ENCODE assay signal across 1 cellular context in the genomic region with DNA sequence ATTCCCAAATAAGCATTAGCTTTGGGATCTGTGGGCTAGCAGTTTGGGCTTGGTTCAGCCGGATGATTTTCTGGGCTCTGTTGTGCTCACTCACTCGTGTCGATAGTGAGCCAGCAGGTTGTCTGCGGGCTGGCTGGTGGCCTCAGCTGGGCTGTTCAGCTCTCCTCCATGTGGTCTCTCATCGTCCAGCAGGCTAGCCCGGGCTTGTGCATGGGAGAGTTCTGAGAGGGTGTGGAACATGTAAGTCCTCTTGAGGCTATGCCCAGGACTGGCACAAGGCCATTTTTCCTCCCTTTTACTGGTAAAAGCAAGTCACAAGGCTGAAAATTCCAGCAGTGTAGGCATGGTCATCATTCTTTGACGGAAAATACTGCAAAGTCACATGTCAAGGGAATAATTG.
TF ChIP-seq lines count a peak whose summit lies in the region.

No MANE protein-coding gene starts in this region.

TF ChIP-seq in GM23338, 12 proteins besides CTCF, POLR2A, EP300 and RAD21 (continued from another document):
- TF ChIP-seq, protein P1, sequence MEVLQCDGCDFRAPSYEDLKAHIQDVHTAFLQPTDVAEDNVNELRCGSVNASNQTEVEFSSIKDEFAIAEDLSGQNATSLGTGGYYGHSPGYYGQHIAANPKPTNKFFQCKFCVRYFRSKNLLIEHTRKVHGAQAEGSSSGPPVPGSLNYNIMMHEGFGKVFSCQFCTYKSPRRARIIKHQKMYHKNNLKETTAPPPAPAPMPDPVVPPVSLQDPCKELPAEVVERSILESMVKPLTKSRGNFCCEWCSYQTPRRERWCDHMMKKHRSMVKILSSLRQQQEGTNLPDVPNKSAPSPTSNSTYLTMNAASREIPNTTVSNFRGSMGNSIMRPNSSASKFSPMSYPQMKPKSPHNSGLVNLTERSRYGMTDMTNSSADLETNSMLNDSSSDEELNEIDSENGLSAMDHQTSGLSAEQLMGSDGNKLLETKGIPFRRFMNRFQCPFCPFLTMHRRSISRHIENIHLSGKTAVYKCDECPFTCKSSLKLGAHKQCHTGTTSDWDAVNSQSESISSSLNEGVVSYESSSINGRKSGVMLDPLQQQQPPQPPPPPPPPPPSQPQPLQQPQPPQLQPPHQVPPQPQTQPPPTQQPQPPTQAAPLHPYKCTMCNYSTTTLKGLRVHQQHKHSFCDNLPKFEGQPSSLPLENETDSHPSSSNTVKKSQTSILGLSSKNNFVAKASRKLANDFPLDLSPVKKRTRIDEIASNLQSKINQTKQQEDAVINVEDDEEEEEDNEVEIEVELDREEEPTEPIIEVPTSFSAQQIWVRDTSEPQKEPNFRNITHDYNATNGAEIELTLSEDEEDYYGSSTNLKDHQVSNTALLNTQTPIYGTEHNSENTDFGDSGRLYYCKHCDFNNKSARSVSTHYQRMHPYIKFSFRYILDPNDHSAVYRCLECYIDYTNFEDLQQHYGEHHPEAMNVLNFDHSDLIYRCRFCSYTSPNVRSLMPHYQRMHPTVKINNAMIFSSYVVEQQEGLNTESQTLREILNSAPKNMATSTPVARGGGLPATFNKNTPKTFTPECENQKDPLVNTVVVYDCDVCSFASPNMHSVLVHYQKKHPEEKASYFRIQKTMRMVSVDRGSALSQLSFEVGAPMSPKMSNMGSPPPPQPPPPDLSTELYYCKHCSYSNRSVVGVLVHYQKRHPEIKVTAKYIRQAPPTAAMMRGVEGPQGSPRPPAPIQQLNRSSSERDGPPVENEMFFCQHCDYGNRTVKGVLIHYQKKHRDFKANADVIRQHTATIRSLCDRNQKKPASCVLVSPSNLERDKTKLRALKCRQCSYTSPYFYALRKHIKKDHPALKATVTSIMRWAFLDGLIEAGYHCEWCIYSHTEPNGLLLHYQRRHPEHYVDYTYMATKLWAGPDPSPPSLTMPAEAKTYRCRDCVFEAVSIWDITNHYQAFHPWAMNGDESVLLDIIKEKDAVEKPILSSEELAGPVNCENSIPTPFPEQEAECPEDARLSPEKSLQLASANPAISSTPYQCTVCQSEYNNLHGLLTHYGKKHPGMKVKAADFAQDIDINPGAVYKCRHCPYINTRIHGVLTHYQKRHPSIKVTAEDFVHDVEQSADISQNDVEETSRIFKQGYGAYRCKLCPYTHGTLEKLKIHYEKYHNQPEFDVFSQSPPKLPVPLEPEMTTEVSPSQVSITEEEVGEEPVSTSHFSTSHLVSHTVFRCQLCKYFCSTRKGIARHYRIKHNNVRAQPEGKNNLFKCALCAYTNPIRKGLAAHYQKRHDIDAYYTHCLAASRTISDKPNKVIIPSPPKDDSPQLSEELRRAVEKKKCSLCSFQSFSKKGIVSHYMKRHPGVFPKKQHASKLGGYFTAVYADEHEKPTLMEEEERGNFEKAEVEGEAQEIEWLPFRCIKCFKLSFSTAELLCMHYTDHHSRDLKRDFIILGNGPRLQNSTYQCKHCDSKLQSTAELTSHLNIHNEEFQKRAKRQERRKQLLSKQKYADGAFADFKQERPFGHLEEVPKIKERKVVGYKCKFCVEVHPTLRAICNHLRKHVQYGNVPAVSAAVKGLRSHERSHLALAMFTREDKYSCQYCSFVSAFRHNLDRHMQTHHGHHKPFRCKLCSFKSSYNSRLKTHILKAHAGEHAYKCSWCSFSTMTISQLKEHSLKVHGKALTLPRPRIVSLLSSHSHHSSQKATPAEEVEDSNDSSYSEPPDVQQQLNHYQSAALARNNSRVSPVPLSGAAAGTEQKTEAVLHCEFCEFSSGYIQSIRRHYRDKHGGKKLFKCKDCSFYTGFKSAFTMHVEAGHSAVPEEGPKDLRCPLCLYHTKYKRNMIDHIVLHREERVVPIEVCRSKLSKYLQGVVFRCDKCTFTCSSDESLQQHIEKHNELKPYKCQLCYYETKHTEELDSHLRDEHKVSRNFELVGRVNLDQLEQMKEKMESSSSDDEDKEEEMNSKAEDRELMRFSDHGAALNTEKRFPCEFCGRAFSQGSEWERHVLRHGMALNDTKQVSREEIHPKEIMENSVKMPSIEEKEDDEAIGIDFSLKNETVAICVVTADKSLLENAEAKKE (CRISPR knock-in tag; IDR thresholded peaks at IDR 0.05), result no peak
- no peak for TF ChIP-seq STAT1 (IDR thresholded peaks at IDR 0.05; ENCODE audit: unreplicated experiment)
- no peak for TF ChIP-seq POLR2AphosphoS5 (IDR thresholded peaks at IDR 0.05; ENCODE audit: low read depth)
- TF ChIP-seq EZH2 (IDR thresholded peaks at IDR 0.05; ENCODE audit: low read depth, unreplicated experiment), result no peak
- TF ChIP-seq JUNB (IDR thresholded peaks at IDR 0.05; ENCODE audit: unreplicated experiment), result no peak
- TF ChIP-seq ETS1 (IDR thresholded peaks at IDR 0.05), result no peak
- no peak for TF ChIP-seq ZNF331 (CRISPR knock-in tag; IDR thresholded peaks at IDR 0.05; ENCODE audit: low read depth)
- TF ChIP-seq, protein P2, sequence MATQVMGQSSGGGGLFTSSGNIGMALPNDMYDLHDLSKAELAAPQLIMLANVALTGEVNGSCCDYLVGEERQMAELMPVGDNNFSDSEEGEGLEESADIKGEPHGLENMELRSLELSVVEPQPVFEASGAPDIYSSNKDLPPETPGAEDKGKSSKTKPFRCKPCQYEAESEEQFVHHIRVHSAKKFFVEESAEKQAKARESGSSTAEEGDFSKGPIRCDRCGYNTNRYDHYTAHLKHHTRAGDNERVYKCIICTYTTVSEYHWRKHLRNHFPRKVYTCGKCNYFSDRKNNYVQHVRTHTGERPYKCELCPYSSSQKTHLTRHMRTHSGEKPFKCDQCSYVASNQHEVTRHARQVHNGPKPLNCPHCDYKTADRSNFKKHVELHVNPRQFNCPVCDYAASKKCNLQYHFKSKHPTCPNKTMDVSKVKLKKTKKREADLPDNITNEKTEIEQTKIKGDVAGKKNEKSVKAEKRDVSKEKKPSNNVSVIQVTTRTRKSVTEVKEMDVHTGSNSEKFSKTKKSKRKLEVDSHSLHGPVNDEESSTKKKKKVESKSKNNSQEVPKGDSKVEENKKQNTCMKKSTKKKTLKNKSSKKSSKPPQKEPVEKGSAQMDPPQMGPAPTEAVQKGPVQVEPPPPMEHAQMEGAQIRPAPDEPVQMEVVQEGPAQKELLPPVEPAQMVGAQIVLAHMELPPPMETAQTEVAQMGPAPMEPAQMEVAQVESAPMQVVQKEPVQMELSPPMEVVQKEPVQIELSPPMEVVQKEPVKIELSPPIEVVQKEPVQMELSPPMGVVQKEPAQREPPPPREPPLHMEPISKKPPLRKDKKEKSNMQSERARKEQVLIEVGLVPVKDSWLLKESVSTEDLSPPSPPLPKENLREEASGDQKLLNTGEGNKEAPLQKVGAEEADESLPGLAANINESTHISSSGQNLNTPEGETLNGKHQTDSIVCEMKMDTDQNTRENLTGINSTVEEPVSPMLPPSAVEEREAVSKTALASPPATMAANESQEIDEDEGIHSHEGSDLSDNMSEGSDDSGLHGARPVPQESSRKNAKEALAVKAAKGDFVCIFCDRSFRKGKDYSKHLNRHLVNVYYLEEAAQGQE (IDR thresholded peaks at IDR 0.05; ENCODE audit: unreplicated experiment), result no peak
- no peak for TF ChIP-seq ZNF114 (CRISPR knock-in tag; IDR thresholded peaks at IDR 0.05)
- TF ChIP-seq NANOG (IDR thresholded peaks at IDR 0.05; ENCODE audit: borderline replicate concordance), result no peak
- no peak for TF ChIP-seq CREB1 (CRISPR knock-in tag; IDR thresholded peaks at IDR 0.05; ENCODE audit: low read depth)
